In genomic region chr19:45467115-45467455, GRCh38 we compare ENCODE assay signal across 8 cellular contexts. TPM values are rescaled to one million over a fixed set of nuclear protein-coding genes. Genes with fewer than 3 reads are reported as not detected.
DNase-seq lines count a peak whose midpoint lies in the region; ATAC-seq and TF ChIP-seq lines count a peak whose summit lies in the region.

No MANE protein-coding gene starts in this region.

- H3K27ac ChIP-seq in PC-3 (ENCODE audit: low read length): no peak overlapping the region

- CTCF ChIA-PET in PC-3 (lab: Charles Lee): interaction anchor here (0.6 to 0.9 kb wide), 2 partner anchors 12 to 22 kb away, joined by 3 to 6 read pairs; no protein-coding TSS in a partner anchor

- peaks cover 16% of the 10 kb centered on the region for H3K79me2 ChIP-seq in PC-3 (ENCODE audit: low read length)

- peaks cover 30% of the 10 kb centered on the region for H4K20me1 ChIP-seq in PC-3 (ENCODE audit: low read length)

- H3K4me3 ChIP-seq in GM06990 (replicated peaks; ENCODE audit: low read depth, low read length): peak overlapping the region; percentile 58
- H3K4me3 ChIP-seq in PC-3 (ENCODE audit: low read length): peak overlapping the region; percentile 79
- H3K4me3 ChIP-seq in epithelial cell of proximal tubule (ENCODE audit: low read depth, low read length): peak overlapping the region; percentile 95

- H3K9me2 ChIP-seq in PC-3 (replicated peaks; ENCODE audit: low read length): no peaks in the 10 kb centered on the region

- intact Hi-C loops in PC-3 (cut with micrococcal nuclease): loop anchor here (2.0 kb wide), 1 partner anchor 16 kb away; no protein-coding TSS in a partner anchor

- peak overlapping the region; percentile 86 for H2AFZ ChIP-seq in PC-3 (ENCODE audit: low read length)

- H3K36me3 ChIP-seq in GM06990 (ENCODE audit: control insufficient read depth, insufficient read depth, low read length) (no peaks in the 10 kb centered on the region), PC-3 (ENCODE audit: low read depth, low read length) (no peaks in the 10 kb centered on the region)

- H3K9ac ChIP-seq in PC-3 (ENCODE audit: low read length): peak overlapping the region; percentile 89

- DNase-seq in GM06990 (ENCODE audit: extremely low read depth, insufficient read length) (no peak), PC-3 (no peak), epithelial cell of proximal tubule (ENCODE audit: low read depth) (no peak), progenitor cell of endocrine pancreas (ENCODE audit: low spot score, unreplicated experiment) (no peak), left lobe of liver (ENCODE audit: low spot score) (no peak), SKM-1 treated with dmso at 0.1 percent for 144 hours (lab: John Stamatoyannopoulos, UW; ENCODE audit: unreplicated experiment) (no peak), A172 (ENCODE audit: low spot score) (no peak), activated gamma-delta T cell treated with Interleukin-2 at 50 U/mL for 16 hours (no peak)

- H3K36me3 Mint-ChIP-seq in progenitor cell of endocrine pancreas (ENCODE audit: insufficient read depth): no peaks in the 10 kb centered on the region

- H3K9me3 ChIP-seq in PC-3 (ENCODE audit: low read length): no peaks in the 10 kb centered on the region

- H3K27me3 Mint-ChIP-seq in progenitor cell of endocrine pancreas: peaks cover 6% of the 10 kb centered on the region

- H3K27ac Mint-ChIP-seq in progenitor cell of endocrine pancreas: peak overlapping the region; percentile 73

- H3K4me1 Mint-ChIP-seq in progenitor cell of endocrine pancreas (ENCODE audit: low read depth): peaks cover 11% of the 10 kb centered on the region

- H3F3A ChIP-seq in PC-3 (ENCODE audit: low read length, unreplicated experiment): no peaks in the 10 kb centered on the region

- no TSS peak for BruUV-seq in PC-3 (replicated peaks; lab: Mats Ljungman, UMichigan)

- H3K4me1 ChIP-seq in PC-3 (ENCODE audit: insufficient read depth, low read length): peaks cover 11% of the 10 kb centered on the region

- H3K9me3 Mint-ChIP-seq in progenitor cell of endocrine pancreas (ENCODE audit: low read depth): no peaks in the 10 kb centered on the region

- POLR2A ChIA-PET in PC-3 (lab: Charles Lee; ENCODE audit: unreplicated experiment): interaction anchor here (0.6 to 0.9 kb wide), 8 partner anchors 11 to 442 kb away, joined by 3 to 8 read pairs (median 3); no protein-coding TSS in a partner anchor

- TF ChIP-seq CTCF in GM06990 (IDR thresholded peaks at IDR 0.05; ENCODE audit: insufficient read depth, low read length, poor library complexity, severe bottlenecking) (no peak), PC-3 (conservative IDR thresholded peaks at IDR 0.05; ENCODE audit: low read depth, low read length) (no peak), epithelial cell of proximal tubule (conservative IDR thresholded peaks at IDR 0.05; ENCODE audit: low read depth, low read length) (no peak), progenitor cell of endocrine pancreas (IDR thresholded peaks at IDR 0.05; ENCODE audit: unreplicated experiment) (no peak)

- no peaks in the 10 kb centered on the region for H3K27me3 ChIP-seq in GM06990 (replicated peaks; ENCODE audit: control insufficient read depth, insufficient read depth, low read length)
- no peaks in the 10 kb centered on the region for H3K27me3 ChIP-seq in PC-3 (ENCODE audit: low read length)

- peak overlapping the region; percentile 84 for H3K4me3 Mint-ChIP-seq in progenitor cell of endocrine pancreas (ENCODE audit: low read depth)

- ATAC-seq in PC-3 (no peak), left lobe of liver (no peak)

- H3K4me2 ChIP-seq in PC-3 (ENCODE audit: low read length): peak overlapping the region; percentile 97

RNA-seq across cellular contexts. Expression of gene FOSB, which starts 0.7 kb away (rescaled TPM):
- total RNA-seq in PC-3 (2014; rRNA removed) (35.8 and 60.5 TPM in 2 replicates), epithelial cell of proximal tubule (0.65 and 3.4 TPM in 2 replicates), progenitor cell of endocrine pancreas (5.3 and 7.3 TPM in 2 replicates), left lobe of liver (0.35 TPM)
- 0.17 TPM in 1 of 2 replicates, not detected in the other for total RNA-seq in A172 (2014; rRNA removed; shearing (Covaris generic))

RNA-seq across cellular contexts. Expression of gene RTN2, which starts 29.8 kb away (rescaled TPM):
- total RNA-seq in PC-3 (2014; rRNA removed) (9.5 and 12.9 TPM in 2 replicates), epithelial cell of proximal tubule (6.9 and 9.7 TPM in 2 replicates), progenitor cell of endocrine pancreas (17.9 and 21.6 TPM in 2 replicates), left lobe of liver (3.0 TPM)
- total RNA-seq in A172 (2014; rRNA removed; shearing (Covaris generic)): 3.4 and 7.7 TPM in 2 replicates

RNA-seq across cellular contexts. Expression of gene PPM1N, which starts 31.2 kb away (rescaled TPM):
- total RNA-seq in PC-3 (2014; rRNA removed): 2.5 and 4.7 TPM in 2 replicates
- total RNA-seq in epithelial cell of proximal tubule: 0.17 TPM in 1 of 2 replicates, not detected in the other
- total RNA-seq in progenitor cell of endocrine pancreas: 0.62 TPM in 1 of 2 replicates, not detected in the other
- 0.86 TPM for total RNA-seq in left lobe of liver
- 0.31 and 3.6 TPM in 2 replicates for total RNA-seq in A172 (2014; rRNA removed; shearing (Covaris generic))

RNA-seq across cellular contexts. Expression of gene VASP, which starts 40.2 kb away (rescaled TPM):
- total RNA-seq in PC-3 (2014; rRNA removed) (120 and 158 TPM in 2 replicates), epithelial cell of proximal tubule (106 and 146 TPM in 2 replicates), progenitor cell of endocrine pancreas (93.4 and 94.9 TPM in 2 replicates), left lobe of liver (21.7 TPM)
- 54.7 and 64.6 TPM in 2 replicates for total RNA-seq in A172 (2014; rRNA removed; shearing (Covaris generic))

RNA-seq across cellular contexts. Expression of gene ERCC1, which starts 43.4 kb away (rescaled TPM):
- total RNA-seq in PC-3 (2014; rRNA removed) (56.2 and 57.3 TPM in 2 replicates), epithelial cell of proximal tubule (66.6 and 71.6 TPM in 2 replicates), progenitor cell of endocrine pancreas (58.5 and 64.8 TPM in 2 replicates), left lobe of liver (25.8 TPM)
- total RNA-seq in A172 (2014; rRNA removed; shearing (Covaris generic)): 45.5 and 60.2 TPM in 2 replicates
